Comparison of ENCODE assay signal across 10 cellular contexts in genomic region chr17:73090396-73091202, GRCh38. TPM values are rescaled to one million over a fixed set of nuclear protein-coding genes. Genes with fewer than 3 reads are reported as not detected.
A peak's percentile ranks its signal among the peaks of the same experiment; 100 is the strongest.
DNase-seq lines count a peak whose midpoint lies in the region; ATAC-seq and TF ChIP-seq lines count a peak whose summit lies in the region.
"Had no signal": no experiment of that assay in that cellular context is flagged by ENCODE, and none has a peak within 500 bp of the region (broad histone marks: within the 10 kb centered on the region; RNA-seq: fewer than 3 reads in every experiment).

No MANE protein-coding gene starts in this region.

- H3K4me3 Mint-ChIP-seq in stimulated activated naive CD8-positive, alpha-beta T cell treated with anti-CD3 and anti-CD28 coated beads, Interleukin-15, amount 100 ng/mL, for 72 hours, result peak overlapping the region in 1 of 2 donors; percentile 22
- peak overlapping the region; percentile 32 for H3K4me3 Mint-ChIP-seq in activated T-helper 2 cell treated with anti-CD3 and anti-CD28 coated beads, Interferon-gamma antibody, Interleukin-2, Interleukin-4, amounts not matched to agents 10 μg/mL and 5 μg/mL and 100 μg/mL, durations not matched to agents 14 hours and 24 hours and 36 hours (ENCODE audit: low read depth)
- H3K4me3 Mint-ChIP-seq in type B pancreatic cell, result peak overlapping the region; percentile 54

- intact Hi-C loops in activated T-helper 2 cell treated with anti-CD3 and anti-CD28 coated beads, Interferon-gamma antibody, Interleukin-2, Interleukin-4, amounts not matched to agents 10 μg/mL and 5 μg/mL and 100 μg/mL, durations not matched to agents 14 hours and 24 hours and 36 hours (cut with micrococcal nuclease), result loop anchor here (5.0 kb wide), 1 partner anchor 98 kb away; no protein-coding TSS in a partner anchor
- intact Hi-C loops in A673 (cut with micrococcal nuclease; ENCODE audit: unreplicated experiment), result no loop called here

- peaks cover 16% of the 10 kb centered on the region for H3K36me3 Mint-ChIP-seq in activated T-helper 2 cell treated with anti-CD3 and anti-CD28 coated beads, Interferon-gamma antibody, Interleukin-2, Interleukin-4, amounts not matched to agents 10 μg/mL and 5 μg/mL and 100 μg/mL, durations not matched to agents 14 hours and 24 hours and 36 hours (ENCODE audit: low read depth)
- H3K36me3 Mint-ChIP-seq in type B pancreatic cell, result peaks cover 13% of the 10 kb centered on the region

- BruUV-seq in A673 (replicated peaks; lab: Mats Ljungman, UMichigan), result no TSS peak

- CTCF ChIA-PET in A673 (lab: Charles Lee), result no interaction called here

- peaks cover 7% of the 10 kb centered on the region for H3K4me1 ChIP-seq in A673 (ENCODE audit: insufficient read depth, low read length, poor library complexity, severe bottlenecking)

- H3K9me3 Mint-ChIP-seq in stimulated activated naive CD8-positive, alpha-beta T cell treated with anti-CD3 and anti-CD28 coated beads, Interleukin-15, amount 100 ng/mL, for 72 hours, result no peaks in the 10 kb centered on the region
- H3K9me3 Mint-ChIP-seq in activated T-helper 2 cell treated with anti-CD3 and anti-CD28 coated beads, Interferon-gamma antibody, Interleukin-2, Interleukin-4, amounts not matched to agents 10 μg/mL and 5 μg/mL and 100 μg/mL, durations not matched to agents 14 hours and 24 hours and 36 hours, result no peaks in the 10 kb centered on the region
- no peaks in the 10 kb centered on the region for H3K9me3 Mint-ChIP-seq in type B pancreatic cell

- no peak for DNase-seq in stimulated activated naive CD8-positive, alpha-beta T cell treated with anti-CD3 and anti-CD28 coated beads, Interleukin-15, amount 100 ng/mL, for 72 hours
- no peak for DNase-seq in stimulated activated naive CD8-positive, alpha-beta T cell treated with anti-CD3 and anti-CD28 coated beads, Interleukin-15, Interleukin-2, amounts not matched to agents 100 U/mL and 50 U/mL, for 24 hours
- DNase-seq in activated T-helper 2 cell treated with anti-CD3 and anti-CD28 coated beads, Interferon-gamma antibody, Interleukin-2, Interleukin-4, amounts not matched to agents 10 μg/mL and 5 μg/mL and 100 μg/mL, durations not matched to agents 14 hours and 24 hours and 36 hours (ENCODE audit: low spot score), result no peak
- DNase-seq in medulla oblongata (ENCODE audit: extremely low spot score) (peak; percentile 65), type B pancreatic cell (ENCODE audit: extremely low spot score, unreplicated experiment) (no peak), NCI-H510A treated with DMSO at 0.1 percent for 48 hours (lab: John Stamatoyannopoulos, UW) (no peak), A673 (ENCODE audit: low spot score) (no peak)
- DNase-seq: MG63, SHP77 had no signal

- no peaks in the 10 kb centered on the region for H3K27me3 ChIP-seq in A673 (replicated peaks; ENCODE audit: insufficient read depth, low read depth, low read length, poor library complexity)
- H3K27me3 ChIP-seq: MG63 had no signal

- TF ChIP-seq CTCF in type B pancreatic cell (conservative IDR thresholded peaks at IDR 0.05) (no peak), A673 (conservative IDR thresholded peaks at IDR 0.05; ENCODE audit: low read depth, low read length) (no peak)

- ATAC-seq in stimulated activated naive CD8-positive, alpha-beta T cell treated with anti-CD3 and anti-CD28 coated beads, Interleukin-15, amount 100 ng/mL, for 72 hours, result no peak
- no peak for ATAC-seq in stimulated activated naive CD8-positive, alpha-beta T cell treated with anti-CD3 and anti-CD28 coated beads, Interleukin-15, Interleukin-2, amounts not matched to agents 100 U/mL and 50 U/mL, for 24 hours
- no peak for ATAC-seq in HG02852 (IDR thresholded peaks at IDR 0.05; ENCODE audit: unreplicated experiment)

- H3K27me3 Mint-ChIP-seq in stimulated activated naive CD8-positive, alpha-beta T cell treated with anti-CD3 and anti-CD28 coated beads, Interleukin-15, amount 100 ng/mL, for 72 hours, result no peaks in the 10 kb centered on the region
- H3K27me3 Mint-ChIP-seq in activated T-helper 2 cell treated with anti-CD3 and anti-CD28 coated beads, Interferon-gamma antibody, Interleukin-2, Interleukin-4, amounts not matched to agents 10 μg/mL and 5 μg/mL and 100 μg/mL, durations not matched to agents 14 hours and 24 hours and 36 hours (ENCODE audit: low read depth), result peaks cover 5% of the 10 kb centered on the region
- peaks cover 2% of the 10 kb centered on the region for H3K27me3 Mint-ChIP-seq in type B pancreatic cell

- no peaks in the 10 kb centered on the region for H3K36me3 ChIP-seq in A673 (ENCODE audit: insufficient read depth, low read length, poor library complexity, severe bottlenecking)

- peak overlapping the region; percentile 49 to 54 for H3K27ac Mint-ChIP-seq in stimulated activated naive CD8-positive, alpha-beta T cell treated with anti-CD3 and anti-CD28 coated beads, Interleukin-15, amount 100 ng/mL, for 72 hours
- H3K27ac Mint-ChIP-seq in activated T-helper 2 cell treated with anti-CD3 and anti-CD28 coated beads, Interferon-gamma antibody, Interleukin-2, Interleukin-4, amounts not matched to agents 10 μg/mL and 5 μg/mL and 100 μg/mL, durations not matched to agents 14 hours and 24 hours and 36 hours, result no peak overlapping the region
- H3K27ac Mint-ChIP-seq in type B pancreatic cell, result no peak overlapping the region

- no peaks in the 10 kb centered on the region for H3K9me3 ChIP-seq in A673 (ENCODE audit: low read depth, low read length, poor library complexity, severe bottlenecking)
- H3K9me3 ChIP-seq: MG63 had no signal

- no peak overlapping the region for H3K27ac ChIP-seq in A673 (ENCODE audit: low read depth, low read length, poor library complexity, severe bottlenecking)

- H3K4me3 ChIP-seq in A673 (ENCODE audit: low read depth, low read length, poor library complexity, severe bottlenecking), result no peak overlapping the region

- POLR2A ChIA-PET in A673 (lab: Charles Lee; ENCODE audit: low non-redundant PET), result no interaction called here

- H3K4me1 Mint-ChIP-seq in stimulated activated naive CD8-positive, alpha-beta T cell treated with anti-CD3 and anti-CD28 coated beads, Interleukin-15, amount 100 ng/mL, for 72 hours, result peaks cover 36% of the 10 kb centered on the region
- peaks cover 10% of the 10 kb centered on the region for H3K4me1 Mint-ChIP-seq in activated T-helper 2 cell treated with anti-CD3 and anti-CD28 coated beads, Interferon-gamma antibody, Interleukin-2, Interleukin-4, amounts not matched to agents 10 μg/mL and 5 μg/mL and 100 μg/mL, durations not matched to agents 14 hours and 24 hours and 36 hours (ENCODE audit: low read depth)
- H3K4me1 Mint-ChIP-seq in type B pancreatic cell (ENCODE audit: unreplicated experiment), result peaks cover 15% of the 10 kb centered on the region

RNA-seq across cellular contexts. Expression of gene SLC39A11, which starts 1.9 kb away (rescaled TPM):
- 20.2 and 25.2 TPM in 2 replicates for total RNA-seq in activated T-helper 2 cell treated with anti-CD3 and anti-CD28 coated beads, Interferon-gamma antibody, Interleukin-2, Interleukin-4, amounts not matched to agents 10 μg/mL and 5 μg/mL and 100 μg/mL, durations not matched to agents 14 hours and 24 hours and 36 hours
- total RNA-seq in type B pancreatic cell (ENCODE audit: low replicate concordance), result 23.2 and 39.9 TPM in 2 replicates
- total RNA-seq in A673 (2021), result 18.6 and 23.6 TPM in 2 replicates

Comparison
In these comparisons a context has a peak if more than half of its experiments do, and no peak if none do; other contexts are left out.
1. H3K27ac Mint-ChIP-seq: peak in stimulated activated naive CD8-positive, alpha-beta T cell treated with anti-CD3 and anti-CD28 coated beads, Interleukin-15, amount 100 ng/mL, for 72 hours (2 of 2); none in activated T-helper 2 cell treated with anti-CD3 and anti-CD28 coated beads, Interferon-gamma antibody, Interleukin-2, Interleukin-4, amounts not matched to agents 10 μg/mL and 5 μg/mL and 100 μg/mL, durations not matched to agents 14 hours and 24 hours and 36 hours (single experiment) and type B pancreatic cell (single experiment).